In genomic region chr19:13190781-13191540, GRCh38 we compare ENCODE assay signal across 1 cellular context.
A peak's percentile ranks its signal among the peaks of the same experiment; 100 is the strongest.
TF ChIP-seq lines count a peak whose summit lies in the region.

No MANE protein-coding gene starts in this region.

TF ChIP-seq in HepG2, 621 proteins besides CTCF, POLR2A, EP300 and RAD21 (continued from another document and continues in another):
- TF ChIP-seq, protein P1, sequence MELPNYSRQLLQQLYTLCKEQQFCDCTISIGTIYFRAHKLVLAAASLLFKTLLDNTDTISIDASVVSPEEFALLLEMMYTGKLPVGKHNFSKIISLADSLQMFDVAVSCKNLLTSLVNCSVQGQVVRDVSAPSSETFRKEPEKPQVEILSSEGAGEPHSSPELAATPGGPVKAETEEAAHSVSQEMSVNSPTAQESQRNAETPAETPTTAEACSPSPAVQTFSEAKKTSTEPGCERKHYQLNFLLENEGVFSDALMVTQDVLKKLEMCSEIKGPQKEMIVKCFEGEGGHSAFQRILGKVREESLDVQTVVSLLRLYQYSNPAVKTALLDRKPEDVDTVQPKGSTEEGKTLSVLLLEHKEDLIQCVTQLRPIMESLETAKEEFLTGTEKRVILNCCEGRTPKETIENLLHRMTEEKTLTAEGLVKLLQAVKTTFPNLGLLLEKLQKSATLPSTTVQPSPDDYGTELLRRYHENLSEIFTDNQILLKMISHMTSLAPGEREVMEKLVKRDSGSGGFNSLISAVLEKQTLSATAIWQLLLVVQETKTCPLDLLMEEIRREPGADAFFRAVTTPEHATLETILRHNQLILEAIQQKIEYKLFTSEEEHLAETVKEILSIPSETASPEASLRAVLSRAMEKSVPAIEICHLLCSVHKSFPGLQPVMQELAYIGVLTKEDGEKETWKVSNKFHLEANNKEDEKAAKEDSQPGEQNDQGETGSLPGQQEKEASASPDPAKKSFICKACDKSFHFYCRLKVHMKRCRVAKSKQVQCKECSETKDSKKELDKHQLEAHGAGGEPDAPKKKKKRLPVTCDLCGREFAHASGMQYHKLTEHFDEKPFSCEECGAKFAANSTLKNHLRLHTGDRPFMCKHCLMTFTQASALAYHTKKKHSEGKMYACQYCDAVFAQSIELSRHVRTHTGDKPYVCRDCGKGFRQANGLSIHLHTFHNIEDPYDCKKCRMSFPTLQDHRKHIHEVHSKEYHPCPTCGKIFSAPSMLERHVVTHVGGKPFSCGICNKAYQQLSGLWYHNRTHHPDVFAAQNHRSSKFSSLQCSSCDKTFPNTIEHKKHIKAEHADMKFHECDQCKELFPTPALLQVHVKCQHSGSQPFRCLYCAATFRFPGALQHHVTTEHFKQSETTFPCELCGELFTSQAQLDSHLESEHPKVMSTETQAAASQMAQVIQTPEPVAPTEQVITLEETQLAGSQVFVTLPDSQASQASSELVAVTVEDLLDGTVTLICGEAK (IDR thresholded peaks at IDR 0.05) = no peak
- TF ChIP-seq, protein P1 (CRISPR knock-in tag; IDR thresholded peaks at IDR 0.05) = no peak; the same call in 1 of the 2 replicates
- TF ChIP-seq PREB (CRISPR knock-in tag; IDR thresholded peaks at IDR 0.05) (no peak), RXRA (CRISPR knock-in tag; IDR thresholded peaks at IDR 0.05) (peak; percentile 56), MNT (IDR thresholded peaks at IDR 0.05) (no peak), MEIS2 (CRISPR knock-in tag; IDR thresholded peaks at IDR 0.05) (no peak), GLI4 (CRISPR knock-in tag; IDR thresholded peaks at IDR 0.05; ENCODE audit: borderline replicate concordance) (no peak), GFI1 (CRISPR knock-in tag; IDR thresholded peaks at IDR 0.05; ENCODE audit: borderline replicate concordance) (peak; percentile 64; the same call in 1 of the 2 replicates), DMTF1 (CRISPR knock-in tag; IDR thresholded peaks at IDR 0.05) (no peak), SRSF9 (IDR thresholded peaks at IDR 0.05; ENCODE audit: borderline replicate concordance, insufficient read depth, low read depth, low read length, poor library complexity, severe bottlenecking) (no peak), ZBTB42 (CRISPR knock-in tag; IDR thresholded peaks at IDR 0.05) (no peak), MEF2D (CRISPR knock-in tag; IDR thresholded peaks at IDR 0.05) (peak; percentile 66), TBX2 (CRISPR knock-in tag; IDR thresholded peaks at IDR 0.05; ENCODE audit: borderline replicate concordance) (no peak), ZNF790 (CRISPR knock-in tag; IDR thresholded peaks at IDR 0.05; ENCODE audit: borderline replicate concordance) (no peak), ZNF468 (CRISPR knock-in tag; IDR thresholded peaks at IDR 0.05) (no peak), MLLT10 (CRISPR knock-in tag; IDR thresholded peaks at IDR 0.05) (no peak), ELF3 (CRISPR knock-in tag; IDR thresholded peaks at IDR 0.05) (0 out of 2 replicates have a peak, but pooled peaks have one; percentile 35), FUBP1 (CRISPR knock-in tag; IDR thresholded peaks at IDR 0.05; ENCODE audit: borderline replicate concordance) (no peak), FOXK1 (CRISPR knock-in tag; IDR thresholded peaks at IDR 0.05; ENCODE audit: borderline replicate concordance, low read depth) (no peak), ARNTL (CRISPR knock-in tag; IDR thresholded peaks at IDR 0.05) (no peak), ZIK1 (CRISPR knock-in tag; IDR thresholded peaks at IDR 0.05; ENCODE audit: borderline replicate concordance, low read depth) (no peak), ZNF441 (CRISPR knock-in tag; IDR thresholded peaks at IDR 0.05; ENCODE audit: borderline replicate concordance) (no peak), ZNF329 (CRISPR knock-in tag; IDR thresholded peaks at IDR 0.05; ENCODE audit: low read depth) (no peak), ZNF747 (CRISPR knock-in tag; IDR thresholded peaks at IDR 0.05; ENCODE audit: borderline replicate concordance) (no peak), ZNF564 (CRISPR knock-in tag; IDR thresholded peaks at IDR 0.05) (no peak), ZFP62 (CRISPR knock-in tag; IDR thresholded peaks at IDR 0.05) (no peak), ZNF232 (CRISPR knock-in tag; IDR thresholded peaks at IDR 0.05; ENCODE audit: borderline replicate concordance) (no peak), HNRNPLL (IDR thresholded peaks at IDR 0.05; ENCODE audit: low read depth, low read length, poor library complexity, severe bottlenecking) (no peak), ZBTB3 (CRISPR knock-in tag; IDR thresholded peaks at IDR 0.05; ENCODE audit: borderline replicate concordance, low read depth) (no peak), ZNF546 (CRISPR knock-in tag; conservative IDR thresholded peaks at IDR 0.05) (no peak), GTF2F1 (IDR thresholded peaks at IDR 0.05; ENCODE audit: low read length) (no peak), SMARCE1 (IDR thresholded peaks at IDR 0.05; ENCODE audit: borderline replicate concordance) (no peak), CBX2 (IDR thresholded peaks at IDR 0.05; ENCODE audit: low read depth, low read length) (no peak), CBX2 (CRISPR knock-in tag; IDR thresholded peaks at IDR 0.05; ENCODE audit: low read depth) (no peak), ZNF75D (CRISPR knock-in tag; IDR thresholded peaks at IDR 0.05; ENCODE audit: borderline replicate concordance) (no peak), ZNF691 (CRISPR knock-in tag; IDR thresholded peaks at IDR 0.05; ENCODE audit: borderline replicate concordance, low read depth) (0 out of 2 replicates have a peak, but pooled peaks have one; percentile 42)
- TF ChIP-seq, protein P2, sequence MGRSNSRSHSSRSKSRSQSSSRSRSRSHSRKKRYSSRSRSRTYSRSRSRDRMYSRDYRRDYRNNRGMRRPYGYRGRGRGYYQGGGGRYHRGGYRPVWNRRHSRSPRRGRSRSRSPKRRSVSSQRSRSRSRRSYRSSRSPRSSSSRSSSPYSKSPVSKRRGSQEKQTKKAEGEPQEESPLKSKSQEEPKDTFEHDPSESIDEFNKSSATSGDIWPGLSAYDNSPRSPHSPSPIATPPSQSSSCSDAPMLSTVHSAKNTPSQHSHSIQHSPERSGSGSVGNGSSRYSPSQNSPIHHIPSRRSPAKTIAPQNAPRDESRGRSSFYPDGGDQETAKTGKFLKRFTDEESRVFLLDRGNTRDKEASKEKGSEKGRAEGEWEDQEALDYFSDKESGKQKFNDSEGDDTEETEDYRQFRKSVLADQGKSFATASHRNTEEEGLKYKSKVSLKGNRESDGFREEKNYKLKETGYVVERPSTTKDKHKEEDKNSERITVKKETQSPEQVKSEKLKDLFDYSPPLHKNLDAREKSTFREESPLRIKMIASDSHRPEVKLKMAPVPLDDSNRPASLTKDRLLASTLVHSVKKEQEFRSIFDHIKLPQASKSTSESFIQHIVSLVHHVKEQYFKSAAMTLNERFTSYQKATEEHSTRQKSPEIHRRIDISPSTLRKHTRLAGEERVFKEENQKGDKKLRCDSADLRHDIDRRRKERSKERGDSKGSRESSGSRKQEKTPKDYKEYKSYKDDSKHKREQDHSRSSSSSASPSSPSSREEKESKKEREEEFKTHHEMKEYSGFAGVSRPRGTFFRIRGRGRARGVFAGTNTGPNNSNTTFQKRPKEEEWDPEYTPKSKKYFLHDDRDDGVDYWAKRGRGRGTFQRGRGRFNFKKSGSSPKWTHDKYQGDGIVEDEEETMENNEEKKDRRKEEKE (IDR thresholded peaks at IDR 0.05) = no peak
